Comparison of ENCODE assay signal across 15 cellular contexts in the genomic region with DNA sequence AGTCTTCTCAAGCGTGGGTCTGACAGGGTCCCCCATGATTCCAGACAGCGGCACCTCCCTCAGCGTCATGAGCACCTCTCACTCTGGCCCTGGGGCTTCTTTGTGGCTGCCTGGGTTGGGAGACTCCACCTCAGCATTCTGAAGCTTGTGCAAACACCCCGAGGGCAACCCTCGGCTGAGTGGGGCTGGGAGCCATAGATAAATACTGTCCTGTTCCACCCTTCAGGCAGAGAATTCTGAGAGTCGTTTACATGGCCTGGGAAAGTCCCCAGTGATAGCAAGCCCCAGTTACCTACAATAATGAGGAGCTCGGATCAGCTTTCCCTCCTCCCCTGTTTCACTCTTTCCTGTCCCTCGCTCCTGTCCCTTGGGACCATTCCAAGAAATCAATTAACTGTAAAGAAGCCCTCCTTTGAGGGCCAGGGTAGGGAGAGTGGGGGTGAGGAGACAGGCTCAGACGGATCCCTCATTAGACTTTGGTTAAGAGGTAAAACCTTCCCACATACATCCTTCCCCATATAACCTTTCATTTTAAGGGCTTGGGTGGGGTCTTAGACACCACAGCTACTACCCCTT. TPM values are rescaled to one million over a fixed set of nuclear protein-coding genes. Genes with fewer than 3 reads are reported as not detected.
DNase-seq lines count a peak whose midpoint lies in the region; ATAC-seq, FAIRE-seq and TF ChIP-seq lines count a peak whose summit lies in the region.
"Had no signal": no experiment of that assay in that cellular context is flagged by ENCODE, and none has a peak within 500 bp of the region (broad histone marks: within the 10 kb centered on the region; RNA-seq: fewer than 3 reads in every experiment).

No MANE protein-coding gene starts in this region.

- DNase-seq in DMS79 (lab: John Stamatoyannopoulos, UW) = peak; percentile 23
- peak; percentile 15 for DNase-seq in HuH-7 (ENCODE audit: low spot score)
- DNase-seq in SJSA1 (ENCODE audit: low read depth in 1 of 2, low spot score in 2 of 2) = peak; percentile 43 to 48
- DNase-seq in left kidney (ENCODE audit: low read depth, low spot score) = peak; percentile 18
- no peak for DNase-seq in kidney
- DNase-seq in GM23248 = no peak
- DNase-seq in GM03348 (ENCODE audit: low spot score) = no peak
- DNase-seq: activated CD4-positive, alpha-beta T cell treated with anti-CD3 and anti-CD28 coated beads for 1 hour; activated naive CD8-positive, alpha-beta T cell treated with anti-CD3 and anti-CD28 coated beads, Interleukin-2, amount 10 ng/mL, durations not matched to agents 7 days and 5 days; stomach had no signal

- 96 to 99% methylated on average over 5 to 8 of the region's 9 CpGs for WGBS in GM23248 (ENCODE audit: low coverage in 1 of 2, low lambda C conversion rate in 2 of 2, missing lambda C conversion rate in 2 of 2), 2 experiments

- in situ Hi-C loops in GM23248 (cut with MboI) = no loop called here

- peaks cover 31% of the 10 kb centered on the region for H3K4me1 ChIP-seq in SJSA1 (replicated peaks)
- H3K4me1 ChIP-seq in kidney (ENCODE audit: control insufficient read depth in 1 of 2, insufficient read depth in 1 of 2, low read depth in 1 of 2, low read length in 2 of 2) = no peaks in the 10 kb centered on the region
- H3K4me1 ChIP-seq in GM23248 (ENCODE audit: insufficient read depth) = peaks cover 16% of the 10 kb centered on the region
- H3K4me1 ChIP-seq: stomach had no signal

- no peak for FAIRE-seq in kidney (lab: Jason Lieb, UNC)
- FAIRE-seq: H54 had no signal

- H3K27ac ChIP-seq in SJSA1 (peak overlapping the region; percentile 91), kidney (ENCODE audit: low read depth in 2 of 2, low read length in 2 of 2) (no peak overlapping the region), GM23248 (no peak overlapping the region)
- H3K27ac ChIP-seq: C4-2B, skin epidermis, stomach had no signal

- no peak overlapping the region for H3K9ac ChIP-seq in kidney (ENCODE audit: low read length in 2 of 2)
- H3K9ac ChIP-seq in GM23248 = no peak overlapping the region

- no peaks in the 10 kb centered on the region for H3K9me2 ChIP-seq in GM23248 (ENCODE audit: insufficient read depth)

- no peaks in the 10 kb centered on the region for H3K9me3 ChIP-seq in SJSA1 (replicated peaks)
- no peaks in the 10 kb centered on the region for H3K9me3 ChIP-seq in kidney (ENCODE audit: control insufficient read depth in 1 of 2, low read length in 2 of 2)
- H3K9me3 ChIP-seq in GM23248 (ENCODE audit: low read depth) = no peaks in the 10 kb centered on the region
- H3K9me3 ChIP-seq: stomach had no signal

- H3K36me3 ChIP-seq in SJSA1 (no peaks in the 10 kb centered on the region), kidney (ENCODE audit: control insufficient read depth in 1 of 2, insufficient read depth in 2 of 2, low read length in 2 of 2) (no peaks in the 10 kb centered on the region), GM23248 (ENCODE audit: low read depth) (no peaks in the 10 kb centered on the region)
- H3K36me3 ChIP-seq: stomach had no signal

- intact Hi-C loops in kidney (cut with DNase I) = no loop called here

- H3K4me3 ChIP-seq in SJSA1 (no peak overlapping the region), kidney (ENCODE audit: low read length in 2 of 2) (no peak overlapping the region), GM23248 (no peak overlapping the region)
- H3K4me3 ChIP-seq: lung, skin epidermis, stomach had no signal

- TF ChIP-seq CTCF in kidney (IDR thresholded peaks at IDR 0.05; ENCODE audit: borderline replicate concordance, extremely low read depth, insufficient read depth) = no peak

- H3K79me2 ChIP-seq in GM23248 (ENCODE audit: insufficient read depth) = no peaks in the 10 kb centered on the region

- H3K27me3 ChIP-seq in SJSA1 (replicated peaks) = no peaks in the 10 kb centered on the region
- H3K27me3 ChIP-seq in GM23248 (replicated peaks; ENCODE audit: insufficient read depth) = no peaks in the 10 kb centered on the region
- H3K27me3 ChIP-seq: stomach had no signal

- H4K20me1 ChIP-seq in GM23248 (ENCODE audit: insufficient read depth) = no peaks in the 10 kb centered on the region

- no peak overlapping the region for H2AFZ ChIP-seq in GM23248

- no peak for ATAC-seq in HG03196 (IDR thresholded peaks at IDR 0.05; ENCODE audit: unreplicated experiment)

- no peaks in the 10 kb centered on the region; the same call in 1 of the 2 replicates for H3F3A ChIP-seq in GM23248 (ENCODE audit: insufficient read depth)

- H3K4me2 ChIP-seq in GM23248 (ENCODE audit: unreplicated experiment) = no peak overlapping the region

RNA-seq across cellular contexts. Expression of gene DDX3X, which starts 31.6 kb away (rescaled TPM):
- 134 and 228 TPM in 2 replicates for total RNA-seq in SJSA1 (2014; rRNA removed; shearing (Covaris generic))
- total RNA-seq in kidney = 275 TPM
- polyA plus RNA-seq in kidney (ENCODE audit: insufficient read depth, low read depth, low replicate concordance) = 43.6 TPM
- 206 and 285 TPM in 2 replicates for total RNA-seq in GM23248 (2014; rRNA removed; shearing (Covaris generic))
- 129 and 130 TPM in 2 replicates for polyA plus RNA-seq in GM23248 (2016; fragmentation: Nextera tagmentation; extraction: Ambion mirVana)

Comparison
In these comparisons a context has a peak if more than half of its experiments do, and no peak if none do; other contexts are left out.
1. DNase-seq: peak in DMS79 (single experiment), HuH-7 (single experiment), SJSA1 (2 of 2) and left kidney (single experiment); none in kidney (single experiment), GM23248 (single experiment) and GM03348 (single experiment).